In the genomic region with DNA sequence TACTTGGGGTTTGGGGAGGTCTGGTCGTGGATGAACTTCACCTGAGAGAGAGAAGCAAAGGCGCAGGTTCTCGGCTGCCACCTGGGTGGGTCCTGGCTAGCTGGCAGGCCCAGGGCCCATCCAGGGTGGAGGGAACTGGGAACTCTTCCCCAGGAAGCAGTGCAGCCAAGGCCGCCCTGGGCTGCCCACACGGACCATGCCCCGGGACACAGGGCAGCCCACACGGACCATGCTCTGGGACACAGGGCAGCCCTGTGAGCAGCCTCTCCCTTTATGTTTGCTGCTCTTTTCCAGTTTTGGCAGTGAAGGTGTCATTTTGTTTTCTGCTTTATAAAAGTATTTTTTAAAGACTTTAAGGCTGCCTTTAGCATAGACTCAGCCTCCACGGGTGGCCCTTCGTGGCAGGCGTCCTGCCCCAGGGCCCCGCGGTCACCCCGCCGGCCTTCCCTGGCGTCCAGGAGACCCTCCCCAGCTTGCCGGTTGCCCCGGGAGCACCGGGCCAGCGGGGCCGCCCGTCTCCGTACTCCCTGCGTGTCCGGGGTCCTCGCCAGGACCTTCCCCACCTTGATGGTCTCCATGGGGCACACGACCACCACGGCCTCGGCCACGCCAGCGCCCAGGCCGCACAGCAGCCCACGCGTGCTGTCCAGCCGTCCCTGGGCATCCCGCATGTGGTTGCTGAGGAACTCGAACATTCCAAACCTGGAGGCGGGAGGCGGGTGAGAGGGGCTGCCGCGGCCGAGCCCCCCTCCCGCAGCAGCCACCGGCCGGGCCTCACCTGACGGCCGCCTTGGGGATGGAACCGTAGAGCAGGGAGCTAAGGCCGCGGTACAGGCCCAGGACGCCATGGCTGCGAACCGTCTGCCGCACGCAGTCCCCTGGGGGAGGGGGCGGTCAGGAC, we compare ENCODE assay signal across 9 cellular contexts. TPM values are rescaled to one million over a fixed set of nuclear protein-coding genes. Genes with fewer than 3 reads are reported as not detected.
A peak's percentile ranks its signal among the peaks of the same experiment; 100 is the strongest.
DNase-seq lines count a peak whose midpoint lies in the region; ATAC-seq and TF ChIP-seq lines count a peak whose summit lies in the region.
"Had no signal": no experiment of that assay in that cellular context is flagged by ENCODE, and none has a peak within 500 bp of the region (broad histone marks: within the 10 kb centered on the region; RNA-seq: fewer than 3 reads in every experiment).

No MANE protein-coding gene starts in this region.

- DNase-seq in activated CD8-positive, alpha-beta memory T cell treated with anti-CD3 and anti-CD28 coated beads, Interleukin-2, amount 10 ng/mL, durations not matched to agents 7 days and 5 days = no peak
- DNase-seq in activated CD8-positive, alpha-beta memory T cell treated with anti-CD3 and anti-CD28 coated beads, Interleukin-2, amount 50 U/mL, for 4 hours = no peak
- DNase-seq in adipocyte (ENCODE audit: low read depth) (peak; percentile 18), left lung (no peak), thyroid gland (no peak)
- no peak for DNase-seq in stimulated activated CD4-positive, alpha-beta T cell treated with anti-CD3 and anti-CD28 coated beads, Interleukin-2, amount 100 ng/mL, for 24 hours
- DNase-seq: T1000 had no signal

- ATAC-seq in activated CD8-positive, alpha-beta memory T cell treated with anti-CD3 and anti-CD28 coated beads, Interleukin-2, amount 10 ng/mL, durations not matched to agents 7 days and 5 days = no peak
- ATAC-seq in left lung = no peak
- ATAC-seq in HG02973 (IDR thresholded peaks at IDR 0.05; ENCODE audit: unreplicated experiment) = no peak
- ATAC-seq in HG03342 (IDR thresholded peaks at IDR 0.05; ENCODE audit: unreplicated experiment) = no peak

- peaks cover 29% of the 10 kb centered on the region for H3K36me3 ChIP-seq in adipocyte (ENCODE audit: control insufficient read depth, insufficient read depth, low read length, severe bottlenecking)
- peaks cover 0 to 6% of the 10 kb centered on the region in 2 donors for H3K36me3 ChIP-seq in left lung
- no peaks in the 10 kb centered on the region for H3K36me3 ChIP-seq in thyroid gland

- H3K9me3 ChIP-seq in adipocyte (ENCODE audit: control insufficient read depth, low read length) (no peaks in the 10 kb centered on the region), left lung (no peaks in the 10 kb centered on the region), thyroid gland (no peaks in the 10 kb centered on the region)

- peak overlapping the region; percentile 66 for H3K4me3 Mint-ChIP-seq in activated CD8-positive, alpha-beta memory T cell treated with anti-CD3 and anti-CD28 coated beads, Interleukin-2, amount 10 ng/mL, durations not matched to agents 7 days and 5 days

- H3K4me1 Mint-ChIP-seq in activated CD8-positive, alpha-beta memory T cell treated with anti-CD3 and anti-CD28 coated beads, Interleukin-2, amount 10 ng/mL, durations not matched to agents 7 days and 5 days = peaks cover 43% of the 10 kb centered on the region

- no peaks in the 10 kb centered on the region for H3K36me3 Mint-ChIP-seq in activated CD8-positive, alpha-beta memory T cell treated with anti-CD3 and anti-CD28 coated beads, Interleukin-2, amount 10 ng/mL, durations not matched to agents 7 days and 5 days

- H3K4me1 ChIP-seq in adipocyte (ENCODE audit: control insufficient read depth, insufficient read depth, low read length) (peaks cover 57% of the 10 kb centered on the region), left lung (peaks cover 13 to 67% of the 10 kb centered on the region in 2 donors), thyroid gland (peaks cover 16 to 63% of the 10 kb centered on the region in 2 donors)

- no peak for TF ChIP-seq POLR2A in thyroid gland (IDR thresholded peaks at IDR 0.05)

- H3K27ac ChIP-seq in left lung (peak overlapping the region; percentile 75 to 81), thyroid gland (peak overlapping the region in 2 of 3 donors; percentile 66 to 86)

- H3K4me3 ChIP-seq in adipocyte (ENCODE audit: low read length) (peak overlapping the region; percentile 85), left lung (peak overlapping the region; percentile 84 to 91), thyroid gland (replicated peaks in 1 of 3) (peak overlapping the region; percentile 77 to 92 (median 82))

- H3K27me3 ChIP-seq in adipocyte (replicated peaks; ENCODE audit: control insufficient read depth, insufficient read depth, low read length) (no peaks in the 10 kb centered on the region), left lung (no peaks in the 10 kb centered on the region), thyroid gland (no peaks in the 10 kb centered on the region)

- CTCF ChIA-PET in activated CD8-positive, alpha-beta memory T cell treated with anti-CD3 and anti-CD28 coated beads, Interleukin-2, amount 10 ng/mL, durations not matched to agents 7 days and 5 days (lab: Charles Lee) = interaction anchor here (1.0 to 2.1 kb wide), 2 partner anchors 33 to 115 kb away, joined by 3 to 9 read pairs; a partner anchor contains a TSS

- peak overlapping the region; percentile 92 for H3K9ac ChIP-seq in adipocyte (ENCODE audit: low read length)

- no peaks in the 10 kb centered on the region for H3K9me3 Mint-ChIP-seq in activated CD8-positive, alpha-beta memory T cell treated with anti-CD3 and anti-CD28 coated beads, Interleukin-2, amount 10 ng/mL, durations not matched to agents 7 days and 5 days (ENCODE audit: low read depth)

- no peaks in the 10 kb centered on the region for H3K27me3 Mint-ChIP-seq in activated CD8-positive, alpha-beta memory T cell treated with anti-CD3 and anti-CD28 coated beads, Interleukin-2, amount 10 ng/mL, durations not matched to agents 7 days and 5 days

- intact Hi-C loops in left lung (cut with DNase I) = no loop called here
- intact Hi-C loops in thyroid gland (cut with DNase I) = loop anchor here (5.0 kb wide), 2 partner anchors 115 to 255 kb away; a partner anchor contains a TSS

- no peak overlapping the region for H3K27ac Mint-ChIP-seq in activated CD8-positive, alpha-beta memory T cell treated with anti-CD3 and anti-CD28 coated beads, Interleukin-2, amount 10 ng/mL, durations not matched to agents 7 days and 5 days

- WGBS in thyroid gland, 2 donors = 45 to 62% methylated on average over 25 to 28 of the region's 55 CpGs

- TF ChIP-seq CTCF in left lung (IDR thresholded peaks at IDR 0.05) (no peak), thyroid gland (IDR thresholded peaks at IDR 0.05) (no peak)

RNA-seq across cellular contexts. Expression of a gene that starts 1.1 kb away (rescaled TPM):
- total RNA-seq in activated CD8-positive, alpha-beta memory T cell treated with anti-CD3 and anti-CD28 coated beads, Interleukin-2, amount 10 ng/mL, durations not matched to agents 7 days and 5 days = 10 to 100 TPM; 60.6 to 68.1 TPM
- total RNA-seq in left lung (10 to 100 TPM; 80.7 to 99.3 TPM), thyroid gland (10 to 100 TPM; 38.7 to 79.9 (median 62.1) TPM)

RNA-seq across cellular contexts. Expression of a gene that starts 27.3 kb away (rescaled TPM):
- total RNA-seq in activated CD8-positive, alpha-beta memory T cell treated with anti-CD3 and anti-CD28 coated beads, Interleukin-2, amount 10 ng/mL, durations not matched to agents 7 days and 5 days = not detected
- total RNA-seq in left lung (not detected), thyroid gland (not detected)

RNA-seq across cellular contexts. Expression of a gene that starts 33.0 kb away (rescaled TPM):
- total RNA-seq in activated CD8-positive, alpha-beta memory T cell treated with anti-CD3 and anti-CD28 coated beads, Interleukin-2, amount 10 ng/mL, durations not matched to agents 7 days and 5 days = 10 to 100 TPM; 19.8 to 21.4 TPM
- total RNA-seq in left lung (10 to 100 TPM; 11.9 to 12.4 TPM), thyroid gland (10 to 100 TPM; 12.1 to 17.7 (median 15.0) TPM)

RNA-seq across cellular contexts. Expression of a gene that starts 46.3 kb away (rescaled TPM):
- total RNA-seq in activated CD8-positive, alpha-beta memory T cell treated with anti-CD3 and anti-CD28 coated beads, Interleukin-2, amount 10 ng/mL, durations not matched to agents 7 days and 5 days = not detected
- total RNA-seq in left lung (not detected), thyroid gland (under 1 TPM in 3 of 4 donors, not detected in 1; 0.59 to 0.94 (median 0.78) TPM)

RNA-seq across cellular contexts. Expression of a gene that starts 55.2 kb away (rescaled TPM):
- total RNA-seq in activated CD8-positive, alpha-beta memory T cell treated with anti-CD3 and anti-CD28 coated beads, Interleukin-2, amount 10 ng/mL, durations not matched to agents 7 days and 5 days = 10 to 100 TPM; 27.8 TPM
- total RNA-seq in left lung (10 to 100 TPM; 59.9 to 87.0 TPM), thyroid gland (100 to 1,000 TPM in 1 of 4 donors, 10 to 100 TPM in 3; 49.3 to 106 (median 86.9) TPM)
